1 cellular context compared by ENCODE assay signal in genomic region chr1:30035522-30036228, GRCh38.
A peak's percentile ranks its signal among the peaks of the same experiment; 100 is the strongest.
TF ChIP-seq lines count a peak whose summit lies in the region.

No MANE protein-coding gene starts in this region.

TF ChIP-seq in HepG2, 621 proteins besides CTCF, POLR2A, EP300 and RAD21 (continued from another document):
- TF ChIP-seq ESRRA (CRISPR knock-in tag; IDR thresholded peaks at IDR 0.05; ENCODE audit: low read depth) (no peak), ZNF768 (CRISPR knock-in tag; IDR thresholded peaks at IDR 0.05) (peak; percentile 81)
TF ChIP-seq in HepG2: peak in this region for 1.
